In the genomic region with DNA sequence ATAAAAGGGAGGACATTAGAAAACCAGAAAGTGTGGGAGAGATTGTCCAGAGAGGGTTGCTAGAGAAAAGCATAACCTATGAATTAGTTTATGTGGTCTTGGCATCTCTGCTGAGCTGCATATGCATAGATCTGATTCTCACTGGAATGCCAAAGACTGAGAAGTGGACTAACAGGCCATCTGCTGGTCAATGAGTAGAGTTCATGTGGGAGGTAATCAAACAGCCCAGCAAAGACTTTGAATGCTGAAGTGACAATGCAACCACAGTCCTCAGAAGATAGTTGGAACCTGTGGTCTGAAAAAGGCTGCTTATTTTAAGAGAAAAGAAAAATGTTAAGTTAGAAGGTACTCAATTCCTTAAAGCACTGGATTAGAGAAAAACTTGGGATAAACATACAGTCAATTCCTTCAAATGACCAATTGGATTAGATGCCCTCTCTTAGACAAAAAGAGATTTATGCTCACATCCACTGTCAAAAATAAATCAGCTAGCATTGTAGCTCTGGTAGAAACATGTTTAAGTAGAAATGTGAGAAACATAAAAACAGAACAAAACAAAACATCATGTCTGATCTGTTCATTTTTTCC, we compare ENCODE assay signal across 8 cellular contexts.
DNase-seq lines count a peak whose midpoint lies in the region; ATAC-seq and TF ChIP-seq lines count a peak whose summit lies in the region.

No MANE protein-coding gene starts in this region.

- CTCF ChIA-PET in PC-9 (lab: Charles Lee), result no interaction called here

- no peaks in the 10 kb centered on the region for H3K9me3 ChIP-seq in PC-9 (ENCODE audit: insufficient read depth, low read depth)

- H3K36me3 ChIP-seq in PC-9 (ENCODE audit: low read depth), result no peaks in the 10 kb centered on the region

- intact Hi-C loops in PC-9 (cut with micrococcal nuclease; ENCODE audit: unreplicated experiment), result loop anchor here (1.0 kb wide), 1 partner anchor 184 kb away; no protein-coding TSS in a partner anchor

- ATAC-seq in HG03521 (IDR thresholded peaks at IDR 0.05; ENCODE audit: unreplicated experiment), result peak; percentile 67

- BruUV-seq in PC-9 (replicated peaks; lab: Mats Ljungman, UMichigan), result no TSS peak

- DNase-seq in NCI-H1417 (lab: John Stamatoyannopoulos, UW) (peak; percentile 3 to 74 (median 24)), NCI-H1417 treated with DMSO at 0.1 percent for 48 hours (lab: John Stamatoyannopoulos, UW) (no peak), PC-9 (peak in 1 of 2 experiments; percentile 45), inferior parietal cortex (ENCODE audit: extremely low spot score) (peak; percentile 30), cortex of kidney (lab: John Stamatoyannopoulos, UW) (no peak), hippocampal formation (lab: John Stamatoyannopoulos, UW) (no peak)
- DNase-seq in activated effector memory CD4-positive, alpha-beta T cell treated with Interleukin-2 at 50 U/mL for 16 hours, result no peak

- H3K4me2 ChIP-seq in PC-9, result no peak overlapping the region

- no peaks in the 10 kb centered on the region for H3F3A ChIP-seq in PC-9 (ENCODE audit: insufficient read depth, low read depth)

- no peaks in the 10 kb centered on the region for H4K20me1 ChIP-seq in PC-9 (ENCODE audit: insufficient read depth)

- no peaks in the 10 kb centered on the region for H3K27me3 ChIP-seq in PC-9 (ENCODE audit: insufficient read depth, low read depth)

- POLR2A ChIA-PET in PC-9 (lab: Charles Lee; ENCODE audit: unreplicated experiment), result no interaction called here

- H2AFZ ChIP-seq in PC-9, result no peak overlapping the region

- no peaks in the 10 kb centered on the region for H3K4me1 ChIP-seq in PC-9 (replicated peaks; ENCODE audit: insufficient read depth)

- peak; percentile 82 for TF ChIP-seq CTCF in PC-9 (conservative IDR thresholded peaks at IDR 0.05)

- no peak overlapping the region for H3K4me3 ChIP-seq in PC-9

- H3K27ac ChIP-seq in PC-9, result no peak overlapping the region

- H3K79me2 ChIP-seq in PC-9 (ENCODE audit: low read depth), result no peaks in the 10 kb centered on the region

- no peaks in the 10 kb centered on the region for H3K9me2 ChIP-seq in PC-9 (ENCODE audit: insufficient read depth)

Comparison
In these comparisons a context has a peak if more than half of its experiments do, and no peak if none do; other contexts are left out.
1. DNase-seq: peak in NCI-H1417 (3 of 3) and inferior parietal cortex (single experiment); none in NCI-H1417 treated with DMSO at 0.1 percent for 48 hours (single experiment), activated effector memory CD4-positive, alpha-beta T cell treated with Interleukin-2 at 50 U/mL for 16 hours (single experiment), cortex of kidney (single experiment) and hippocampal formation (0 of 2).